Comparison of ENCODE assay signal across 1 cellular context in the genomic region with DNA sequence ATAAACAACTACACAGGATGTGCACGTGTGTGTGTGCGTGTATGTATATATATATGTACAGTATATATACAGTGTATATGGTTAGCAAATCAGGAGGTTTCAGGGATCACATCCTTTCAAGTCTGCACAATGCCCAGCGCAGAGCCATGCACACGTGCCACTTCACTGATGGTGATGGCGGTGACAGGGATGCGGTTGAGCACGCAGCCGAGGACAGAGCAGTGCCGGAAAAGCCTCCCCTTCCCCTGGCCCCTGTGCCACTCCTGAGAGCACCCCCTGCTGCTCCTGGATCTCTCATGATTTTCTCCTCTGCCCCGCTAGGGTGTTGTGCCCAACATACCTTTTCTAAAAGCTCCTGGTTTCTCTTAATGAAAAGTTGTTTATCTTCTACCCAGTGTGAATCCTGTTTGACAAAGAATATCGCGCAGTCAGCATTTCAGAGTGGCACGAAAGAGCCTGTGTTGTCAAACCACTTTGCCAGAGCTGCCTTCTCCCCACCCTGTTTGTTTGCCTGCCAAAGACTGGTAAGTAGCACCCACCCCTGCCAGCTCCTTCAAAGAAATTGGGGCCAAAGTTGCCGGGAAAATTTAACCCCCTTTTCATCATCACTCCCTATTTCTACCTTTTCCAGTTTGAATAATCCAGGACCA.
TF ChIP-seq lines count a peak whose summit lies in the region.

No MANE protein-coding gene starts in this region.

TF ChIP-seq in H1, 55 proteins besides CTCF, POLR2A, EP300 and RAD21:
- TF ChIP-seq MAFK (IDR thresholded peaks at IDR 0.05; ENCODE audit: low read depth, low read length) (0 out of 2 replicates have a peak, but pooled peaks have one; percentile 13), RXRA (IDR thresholded peaks at IDR 0.05; ENCODE audit: insufficient read depth, low read depth, low read length) (no peak)
